Comparison of ENCODE assay signal across 1 cellular context in the genomic region with DNA sequence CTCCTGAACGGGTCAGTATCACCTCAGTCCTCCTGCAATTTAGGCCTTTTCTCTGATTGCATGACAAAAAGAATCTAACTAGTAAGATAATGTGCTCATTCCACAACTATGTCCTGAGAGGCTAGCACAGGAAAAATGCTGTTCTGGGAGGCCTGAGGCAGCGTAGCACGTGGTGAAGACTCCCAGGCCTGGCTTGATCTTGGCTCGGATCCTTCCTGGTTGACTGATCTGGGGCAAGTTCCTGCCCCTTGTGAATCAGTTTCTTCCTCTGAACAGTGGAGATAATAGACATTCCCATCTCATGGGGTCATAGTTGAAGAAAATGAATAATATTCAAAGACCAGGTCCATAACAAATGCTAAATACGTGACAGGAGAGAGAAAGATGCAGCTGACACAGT.
TF ChIP-seq lines count a peak whose summit lies in the region.

No MANE protein-coding gene starts in this region.

TF ChIP-seq in GM12878, 131 proteins besides CTCF, POLR2A, EP300 and RAD21 (continued from another document):
- no peak for TF ChIP-seq NR2C2 (IDR thresholded peaks at IDR 0.05; ENCODE audit: borderline replicate concordance, control insufficient read depth, insufficient read length, low read depth)
- no peak for TF ChIP-seq NR2C1 (IDR thresholded peaks at IDR 0.05)
- TF ChIP-seq CREB1 (IDR thresholded peaks at IDR 0.05; ENCODE audit: low read depth) = no peak
- TF ChIP-seq SREBF1 (IDR thresholded peaks at IDR 0.05; ENCODE audit: low read length) = no peak
- no peak for TF ChIP-seq HDAC6 (IDR thresholded peaks at IDR 0.05; ENCODE audit: unreplicated experiment)
- no peak for TF ChIP-seq SMC3 (IDR thresholded peaks at IDR 0.05; ENCODE audit: borderline replicate concordance, low read length)
- TF ChIP-seq NFIC (IDR thresholded peaks at IDR 0.05; ENCODE audit: low read depth, low read length) = no peak
TF ChIP-seq in GM12878: peak in this region for 0.
